Comparison of ENCODE assay signal across 1 cellular context in genomic region chr3:186882881-186883685, GRCh38.
TF ChIP-seq lines count a peak whose summit lies in the region.

No MANE protein-coding gene starts in this region.

TF ChIP-seq in K562, 482 proteins besides CTCF, POLR2A, EP300 and RAD21 (continued from another document and continues in another):
- TF ChIP-seq TFAP4 (CRISPR knock-in tag; IDR thresholded peaks at IDR 0.05; ENCODE audit: borderline replicate concordance) = peak; percentile 70
- no peak for TF ChIP-seq HNRNPH1 (optimal IDR thresholded peaks at IDR 0.05; ENCODE audit: low read depth, low read length)
- no peak for TF ChIP-seq E2F8 (IDR thresholded peaks at IDR 0.05; ENCODE audit: low read depth, partially characterized antibody)
- TF ChIP-seq XRCC5 (IDR thresholded peaks at IDR 0.05; ENCODE audit: low read depth, low read length) = no peak
- no peak for TF ChIP-seq ZNF609 (CRISPR knock-in tag; IDR thresholded peaks at IDR 0.05; ENCODE audit: borderline replicate concordance)
- TF ChIP-seq ID3 (CRISPR knock-in tag; IDR thresholded peaks at IDR 0.05) = no peak
- TF ChIP-seq ID3 (tag; IDR thresholded peaks at IDR 0.05) = no peak
- TF ChIP-seq RERE (CRISPR knock-in tag; IDR thresholded peaks at IDR 0.05; ENCODE audit: borderline replicate concordance) = no peak
- 0 out of 4 replicates have a peak, but pooled peaks of 1 of the 2 experiments have one; percentile 38 for TF ChIP-seq ZMIZ1 (IDR thresholded peaks at IDR 0.05; ENCODE audit: low read depth in 2 of 2, low read length in 2 of 2)
- TF ChIP-seq ZBTB9 (CRISPR knock-in tag; IDR thresholded peaks at IDR 0.05) = 0 out of 2 replicates have a peak, but pooled peaks have one; percentile 28
- TF ChIP-seq CLOCK (CRISPR knock-in tag; IDR thresholded peaks at IDR 0.05; ENCODE audit: borderline replicate concordance) = no peak
- TF ChIP-seq ZNF507 (tag; conservative IDR thresholded peaks at IDR 0.05) = no peak
- TF ChIP-seq HLTF (IDR thresholded peaks at IDR 0.05) = no peak
- TF ChIP-seq THAP7 (CRISPR knock-in tag; IDR thresholded peaks at IDR 0.05) = no peak
- TF ChIP-seq NFYB (IDR thresholded peaks at IDR 0.05; ENCODE audit: extremely low read depth, insufficient read length) = no peak
- no peak for TF ChIP-seq ZSCAN29 (IDR thresholded peaks at IDR 0.05)
- no peak for TF ChIP-seq HSF4 (CRISPR knock-in tag; IDR thresholded peaks at IDR 0.05; ENCODE audit: borderline replicate concordance)
- TF ChIP-seq SRSF1 (IDR thresholded peaks at IDR 0.05; ENCODE audit: low read depth, low read length) = no peak
- TF ChIP-seq SMARCA5 (IDR thresholded peaks at IDR 0.05) = no peak
- no peak for TF ChIP-seq NFATC3 (IDR thresholded peaks at IDR 0.05)
- TF ChIP-seq ETS2 (tag; IDR thresholded peaks at IDR 0.05; ENCODE audit: borderline replicate concordance, poor library complexity, severe bottlenecking) = no peak
- no peak for TF ChIP-seq CREB1 (IDR thresholded peaks at IDR 0.05)
- TF ChIP-seq CREB1 (CRISPR knock-in tag; IDR thresholded peaks at IDR 0.05) = no peak
- TF ChIP-seq PTBP1 (IDR thresholded peaks at IDR 0.05; ENCODE audit: low read depth, low read length) = no peak
- no peak for TF ChIP-seq KDM2B (CRISPR knock-in tag; IDR thresholded peaks at IDR 0.05)
- TF ChIP-seq CTBP1 (IDR thresholded peaks at IDR 0.05; ENCODE audit: borderline replicate concordance) = peak; percentile 93
- TF ChIP-seq SMAD1 (IDR thresholded peaks at IDR 0.05; ENCODE audit: low read depth, low read length, partially characterized antibody) = peak; percentile 39
- no peak for TF ChIP-seq TAF1 (IDR thresholded peaks at IDR 0.05; ENCODE audit: control insufficient read depth, extremely low read depth, insufficient read depth, low read length, severe bottlenecking)
- no peak for TF ChIP-seq IRF9 (tag; IDR thresholded peaks at IDR 0.05)
- no peak for TF ChIP-seq NCOA4 (IDR thresholded peaks at IDR 0.05; ENCODE audit: partially characterized antibody)
